In the genomic region with DNA sequence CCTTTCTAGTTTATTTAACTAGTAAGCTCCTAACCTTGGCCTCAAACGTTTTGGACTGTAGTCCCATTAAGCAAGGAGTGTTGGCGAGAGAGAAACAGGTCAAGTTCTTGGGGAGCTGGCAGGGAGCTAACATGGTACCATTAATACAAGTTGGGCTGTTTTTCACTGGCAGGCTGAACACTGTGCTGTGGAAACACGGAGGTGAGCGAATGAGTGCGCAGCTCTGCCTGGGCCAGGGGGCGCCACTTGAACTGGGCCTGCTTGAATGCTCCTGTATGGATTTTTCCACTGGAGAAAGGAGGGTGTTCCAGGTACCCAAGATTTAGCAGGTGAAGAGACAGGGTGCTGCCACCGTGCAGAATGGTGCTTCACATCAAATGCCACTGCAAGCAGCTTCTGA, we compare ENCODE assay signal across 19 cellular contexts. TPM values are rescaled to one million over a fixed set of nuclear protein-coding genes. Genes with fewer than 3 reads are reported as not detected.
DNase-seq lines count a peak whose midpoint lies in the region; ATAC-seq and TF ChIP-seq lines count a peak whose summit lies in the region.
"Had no signal": no experiment of that assay in that cellular context is flagged by ENCODE, and none has a peak within 500 bp of the region (broad histone marks: within the 10 kb centered on the region; RNA-seq: fewer than 3 reads in every experiment).

No MANE protein-coding gene starts in this region.

- H3K4me1 Mint-ChIP-seq in activated CD8-positive, alpha-beta T cell treated with anti-CD3 and anti-CD28 coated beads for 36 hours (ENCODE audit: low read depth): peaks cover 33% of the 10 kb centered on the region
- H3K4me1 Mint-ChIP-seq in activated CD8-positive, alpha-beta T cell treated with anti-CD3 and anti-CD28 coated beads, Interleukin-2, amount 10 ng/mL, durations not matched to agents 7 days and 5 days (ENCODE audit: low read depth): peaks cover 16% of the 10 kb centered on the region
- H3K4me1 Mint-ChIP-seq in naive thymus-derived CD4-positive, alpha-beta T cell: peaks cover 0 to 27% (median 10%) of the 10 kb centered on the region in 7 donors

- H3K9me3 Mint-ChIP-seq in activated CD8-positive, alpha-beta T cell treated with anti-CD3 and anti-CD28 coated beads for 36 hours: peaks cover 5% of the 10 kb centered on the region
- no peaks in the 10 kb centered on the region for H3K9me3 Mint-ChIP-seq in activated CD8-positive, alpha-beta T cell treated with anti-CD3 and anti-CD28 coated beads, Interleukin-2, amount 10 ng/mL, durations not matched to agents 7 days and 5 days (ENCODE audit: insufficient read depth)
- peaks cover 0 to 7% (median 0%) of the 10 kb centered on the region in 11 donors for H3K9me3 Mint-ChIP-seq in naive thymus-derived CD4-positive, alpha-beta T cell
- H3K9me3 Mint-ChIP-seq: CD8-positive, alpha-beta T cell had no signal

- intact Hi-C loops in activated CD8-positive, alpha-beta T cell treated with anti-CD3 and anti-CD28 coated beads for 36 hours (cut with micrococcal nuclease): no loop called here
- intact Hi-C loops in tibial artery (cut with DNase I; ENCODE audit: low total_unique reads): no loop called here
- intact Hi-C loops in naive thymus-derived CD4-positive, alpha-beta T cell (cut with micrococcal nuclease): no loop called here

- WGBS in hepatocyte (ENCODE audit: low lambda C conversion rate, missing lambda C conversion rate): 77% methylated on average over 7 of the region's 7 CpGs

- no peaks in the 10 kb centered on the region for H3K9me2 ChIP-seq in hepatocyte (replicated peaks; ENCODE audit: insufficient read depth)

- peaks cover 7% of the 10 kb centered on the region for H3K36me3 Mint-ChIP-seq in activated CD8-positive, alpha-beta T cell treated with anti-CD3 and anti-CD28 coated beads for 36 hours (ENCODE audit: low read depth)
- H3K36me3 Mint-ChIP-seq in activated CD8-positive, alpha-beta T cell treated with anti-CD3 and anti-CD28 coated beads, Interleukin-2, amount 10 ng/mL, durations not matched to agents 7 days and 5 days (ENCODE audit: low read depth): peaks cover 6% of the 10 kb centered on the region
- peaks cover 0 to 14% (median 0%) of the 10 kb centered on the region in 5 donors for H3K36me3 Mint-ChIP-seq in naive thymus-derived CD4-positive, alpha-beta T cell
- H3K36me3 Mint-ChIP-seq: CD8-positive, alpha-beta T cell had no signal

- no peaks in the 10 kb centered on the region for H3K27me3 ChIP-seq in hepatocyte
- no peaks in the 10 kb centered on the region for H3K27me3 ChIP-seq in tibial artery
- no peaks in the 10 kb centered on the region for H3K27me3 ChIP-seq in naive thymus-derived CD4-positive, alpha-beta T cell (ENCODE audit: control insufficient read depth in 2 of 2, insufficient read depth in 2 of 2, low read length in 2 of 2)
- H3K27me3 ChIP-seq: cardiac muscle cell, spleen had no signal

- H3K9me3 ChIP-seq in hepatocyte (ENCODE audit: low read depth): no peaks in the 10 kb centered on the region
- no peaks in the 10 kb centered on the region for H3K9me3 ChIP-seq in tibial artery
- H3K9me3 ChIP-seq in naive thymus-derived CD4-positive, alpha-beta T cell (ENCODE audit: control insufficient read depth in 2 of 3, low read length in 3 of 3): no peaks in the 10 kb centered on the region
- H3K9me3 ChIP-seq: spleen had no signal

- H3K4me3 ChIP-seq in hepatocyte (no peak overlapping the region), tibial artery (no peak overlapping the region)
- no peak overlapping the region for H3K4me3 ChIP-seq in naive thymus-derived CD4-positive, alpha-beta T cell (ENCODE audit: low read length)
- H3K4me3 ChIP-seq: cardiac muscle cell, spleen had no signal

- H4K20me1 ChIP-seq in hepatocyte (ENCODE audit: insufficient read depth, poor library complexity, severe bottlenecking): no peaks in the 10 kb centered on the region

- H2AFZ ChIP-seq in hepatocyte: no peak overlapping the region

- H3K36me3 ChIP-seq in hepatocyte (replicated peaks; ENCODE audit: insufficient read depth, low read depth): no peaks in the 10 kb centered on the region
- H3K36me3 ChIP-seq in tibial artery: no peaks in the 10 kb centered on the region
- no peaks in the 10 kb centered on the region for H3K36me3 ChIP-seq in naive thymus-derived CD4-positive, alpha-beta T cell (ENCODE audit: control insufficient read depth in 2 of 3, insufficient read depth in 3 of 3, low read length in 3 of 3)
- H3K36me3 ChIP-seq: cardiac muscle cell, spleen had no signal

- no peaks in the 10 kb centered on the region for H3K4me1 ChIP-seq in hepatocyte (ENCODE audit: insufficient read depth)
- peaks cover 0 to 12% (median 0%) of the 10 kb centered on the region in 4 donors for H3K4me1 ChIP-seq in tibial artery
- H3K4me1 ChIP-seq in naive thymus-derived CD4-positive, alpha-beta T cell (ENCODE audit: control insufficient read depth in 2 of 2, insufficient read depth in 2 of 2, low read length in 2 of 2): no peaks in the 10 kb centered on the region
- H3K4me1 ChIP-seq: spleen had no signal

- H3K27me3 Mint-ChIP-seq in activated CD8-positive, alpha-beta T cell treated with anti-CD3 and anti-CD28 coated beads for 36 hours: no peaks in the 10 kb centered on the region
- H3K27me3 Mint-ChIP-seq in activated CD8-positive, alpha-beta T cell treated with anti-CD3 and anti-CD28 coated beads, Interleukin-2, amount 10 ng/mL, durations not matched to agents 7 days and 5 days (ENCODE audit: low read depth): no peaks in the 10 kb centered on the region
- H3K27me3 Mint-ChIP-seq in naive thymus-derived CD4-positive, alpha-beta T cell: no peaks in the 10 kb centered on the region

- H3K27ac ChIP-seq in hepatocyte: peak overlapping the region; percentile 4
- H3K27ac ChIP-seq in tibial artery: peak overlapping the region; percentile 74 to 83
- H3K27ac ChIP-seq in naive thymus-derived CD4-positive, alpha-beta T cell (ENCODE audit: low read depth, low read length): no peak overlapping the region
- H3K27ac ChIP-seq: cardiac muscle cell had no signal

- POLR2A ChIA-PET in activated CD8-positive, alpha-beta T cell treated with anti-CD3 and anti-CD28 coated beads for 36 hours (lab: Charles Lee): no interaction called here
- POLR2A ChIA-PET in activated CD8-positive, alpha-beta T cell treated with anti-CD3 and anti-CD28 coated beads, Interleukin-2, amount 10 ng/mL, durations not matched to agents 7 days and 5 days (lab: Charles Lee): no interaction called here
- POLR2A ChIA-PET in naive thymus-derived CD4-positive, alpha-beta T cell (lab: Charles Lee): no interaction called here

- no peak for TF ChIP-seq CTCF in activated CD8-positive, alpha-beta T cell treated with anti-CD3 and anti-CD28 coated beads for 36 hours (IDR thresholded peaks at IDR 0.05)
- no peak for TF ChIP-seq CTCF in hepatocyte (IDR thresholded peaks at IDR 0.05; ENCODE audit: poor library complexity)
- TF ChIP-seq CTCF in tibial artery (IDR thresholded peaks at IDR 0.05): no peak

- no peak for ATAC-seq in activated CD8-positive, alpha-beta T cell treated with anti-CD3 and anti-CD28 coated beads for 36 hours
- no peak for ATAC-seq in activated CD8-positive, alpha-beta T cell treated with anti-CD3 and anti-CD28 coated beads, Interleukin-2, amount 10 ng/mL, durations not matched to agents 7 days and 5 days
- peak; percentile 43; the same call in 2 of the 3 replicates for ATAC-seq in SK-N-SH treated with all-trans-retinoic acid at 6 μM for 48 hours
- ATAC-seq in naive thymus-derived CD4-positive, alpha-beta T cell: no peak
- ATAC-seq: CD8-positive, alpha-beta T cell; left colon had no signal

- H3K79me2 ChIP-seq in hepatocyte: no peaks in the 10 kb centered on the region

- peak overlapping the region; percentile 77 for H3K27ac Mint-ChIP-seq in activated CD8-positive, alpha-beta T cell treated with anti-CD3 and anti-CD28 coated beads for 36 hours
- H3K27ac Mint-ChIP-seq in activated CD8-positive, alpha-beta T cell treated with anti-CD3 and anti-CD28 coated beads, Interleukin-2, amount 10 ng/mL, durations not matched to agents 7 days and 5 days: no peak overlapping the region
- H3K27ac Mint-ChIP-seq in naive thymus-derived CD4-positive, alpha-beta T cell: no peak overlapping the region
- H3K27ac Mint-ChIP-seq: CD8-positive, alpha-beta T cell had no signal

- DNase-seq in activated CD8-positive, alpha-beta T cell treated with anti-CD3 and anti-CD28 coated beads for 36 hours: no peak
- no peak for DNase-seq in activated CD8-positive, alpha-beta T cell treated with anti-CD3 and anti-CD28 coated beads, Interleukin-2, amount 10 ng/mL, durations not matched to agents 7 days and 5 days
- no peak for DNase-seq in hepatocyte (ENCODE audit: low spot score)
- DNase-seq in tibial artery: no peak
- no peak for DNase-seq in NCI-H1417 (lab: John Stamatoyannopoulos, UW)
- no peak for DNase-seq in activated effector memory CD4-positive, alpha-beta T cell treated with Interleukin-2 at 50 U/mL for 16 hours
- no peak for DNase-seq in naive thymus-derived CD4-positive, alpha-beta T cell
- DNase-seq: activated CD4-positive, alpha-beta T cell treated with anti-CD3 and anti-CD28 coated beads for 1 hour; activated T-cell treated with anti-CD3 and anti-CD28 coated beads for 4 hours; CD8-positive, alpha-beta T cell; effector memory CD4-positive, alpha-beta T cell; Kasumi-1; left colon; NCI-H345; SHP77 treated with DMSO at 0.1 percent for 48 hours; spleen; stimulated activated naive CD4-positive, alpha-beta T cell treated with Interleukin-2 at 50 U/mL for 16 hours had no signal

- CTCF ChIA-PET in activated CD8-positive, alpha-beta T cell treated with anti-CD3 and anti-CD28 coated beads for 36 hours (lab: Charles Lee): no interaction called here
- CTCF ChIA-PET in activated CD8-positive, alpha-beta T cell treated with anti-CD3 and anti-CD28 coated beads, Interleukin-2, amount 10 ng/mL, durations not matched to agents 7 days and 5 days (lab: Charles Lee): interaction anchor here (0.7 kb wide), 1 partner anchor 10 kb away, joined by 3 read pairs; no protein-coding TSS in a partner anchor
- CTCF ChIA-PET in naive thymus-derived CD4-positive, alpha-beta T cell (lab: Charles Lee): no interaction called here

- H3K4me3 Mint-ChIP-seq in activated CD8-positive, alpha-beta T cell treated with anti-CD3 and anti-CD28 coated beads for 36 hours: no peak overlapping the region
- no peak overlapping the region for H3K4me3 Mint-ChIP-seq in activated CD8-positive, alpha-beta T cell treated with anti-CD3 and anti-CD28 coated beads, Interleukin-2, amount 10 ng/mL, durations not matched to agents 7 days and 5 days
- H3K4me3 Mint-ChIP-seq in naive thymus-derived CD4-positive, alpha-beta T cell: no peak overlapping the region
- H3K4me3 Mint-ChIP-seq: CD8-positive, alpha-beta T cell had no signal

- no peak overlapping the region for H3K4me2 ChIP-seq in hepatocyte

TF ChIP-seq in SK-N-SH treated with all-trans-retinoic acid at 6 μM for 48 hours, 23 proteins besides CTCF, POLR2A, EP300 and RAD21 (continues in another document):
- TF ChIP-seq PPARA (CRISPR knock-in tag; IDR thresholded peaks at IDR 0.05; ENCODE audit: borderline replicate concordance): no peak
- no peak for TF ChIP-seq ZNF565 (CRISPR knock-in tag; conservative IDR thresholded peaks at IDR 0.05; ENCODE audit: low read depth)

RNA-seq across cellular contexts. Expression of gene SMS, which starts 7.4 kb away (rescaled TPM):
- total RNA-seq in activated CD8-positive, alpha-beta T cell treated with anti-CD3 and anti-CD28 coated beads for 36 hours: 100 to 1,000 TPM; 175 to 184 TPM
- total RNA-seq in activated CD8-positive, alpha-beta T cell treated with anti-CD3 and anti-CD28 coated beads, Interleukin-2, amount 10 ng/mL, durations not matched to agents 7 days and 5 days: 10 to 100 TPM; 89.0 to 91.8 TPM
- 62.3 and 70.1 TPM in 2 replicates for total RNA-seq in hepatocyte
- polyA plus RNA-seq in hepatocyte: 76.6 and 80.9 TPM in 2 replicates
- 10 to 100 TPM; 14.7 to 57.4 (median 20.4) TPM for total RNA-seq in naive thymus-derived CD4-positive, alpha-beta T cell
- 10 to 100 TPM; 33.6 to 35.9 TPM for polyA plus RNA-seq in naive thymus-derived CD4-positive, alpha-beta T cell
